6 cellular contexts compared by ENCODE assay signal in the genomic region with DNA sequence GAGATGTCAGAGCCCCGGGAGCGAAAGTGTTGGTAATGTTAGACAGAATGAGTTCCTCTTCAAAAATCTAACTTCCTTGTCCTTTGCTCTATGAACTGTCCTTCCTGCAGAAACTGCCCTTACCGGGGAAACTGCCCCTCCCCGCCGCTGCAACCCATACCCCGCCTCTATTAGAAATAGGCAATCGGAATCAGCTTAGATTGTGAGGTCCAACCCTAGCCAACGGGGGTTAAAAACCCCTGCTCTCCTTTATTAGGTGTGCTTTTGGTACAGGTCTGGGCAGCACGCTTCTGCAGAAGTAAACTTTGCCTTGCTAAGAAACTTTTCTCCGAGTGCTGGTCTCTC. TPM values are rescaled to one million over a fixed set of nuclear protein-coding genes. Genes with fewer than 3 reads are reported as not detected.
DNase-seq lines count a peak whose midpoint lies in the region; ATAC-seq and TF ChIP-seq lines count a peak whose summit lies in the region.

No MANE protein-coding gene starts in this region.

- H3K79me1 ChIP-seq in neuronal stem cell (ENCODE audit: low read depth, low read length) = no peaks in the 10 kb centered on the region

- H3K36me3 Mint-ChIP-seq in MCF 10A (ENCODE audit: insufficient read depth, unreplicated experiment) = peaks cover 23% of the 10 kb centered on the region

- intact Hi-C loops in MCF 10A (cut with micrococcal nuclease) = loop anchor here (10.0 kb wide), 1 partner anchor 1646 kb away; a partner anchor contains a TSS

- peak overlapping the region; percentile 75 for H3K4me3 Mint-ChIP-seq in MCF 10A (ENCODE audit: unreplicated experiment)

- H3K4me2 ChIP-seq in neuronal stem cell (ENCODE audit: insufficient read depth, low read length, poor library complexity, severe bottlenecking) = peak overlapping the region; percentile 88

- peak overlapping the region; percentile 61 for H3K18ac ChIP-seq in neuronal stem cell (ENCODE audit: low read length)

- POLR2A ChIA-PET in AG04450 (lab: Yijun Ruan, JAX) = interaction anchor here (1.0 to 2.4 kb wide), 6 partner anchors 8 to 74 kb away, joined by 3 to 25 read pairs (median 6); a partner anchor contains a TSS
- POLR2A ChIA-PET in MCF 10A (lab: Yijun Ruan, JAX) = interaction anchor here (0.6 to 5.3 kb wide), 15 partner anchors 9 to 1789 kb away, joined by 3 to 44 read pairs (median 3); a partner anchor contains a TSS

- no peaks in the 10 kb centered on the region for H3K27me3 Mint-ChIP-seq in MCF 10A (ENCODE audit: insufficient read depth, unreplicated experiment)

- H3K27me3 ChIP-seq in AG04450 (ENCODE audit: control insufficient read depth, insufficient read depth, low read length) (no peaks in the 10 kb centered on the region), neuronal stem cell (ENCODE audit: control insufficient read depth in 3 of 3, insufficient read depth in 3 of 3, low read depth in 1 of 3, low read length in 3 of 3) (no peaks in the 10 kb centered on the region)

- ATAC-seq in HG03342 (IDR thresholded peaks at IDR 0.05; ENCODE audit: unreplicated experiment) = peak; percentile 15
- no peak for ATAC-seq in HG03432 (IDR thresholded peaks at IDR 0.05; ENCODE audit: unreplicated experiment)

- no peak overlapping the region for H3K23ac ChIP-seq in neuronal stem cell (ENCODE audit: low read depth, low read length, poor library complexity)

- no peak overlapping the region for H3K4ac ChIP-seq in neuronal stem cell (ENCODE audit: low read length)

- DNase-seq in AG04450 (ENCODE audit: low read depth, low spot score) (no peak), MCF 10A (ENCODE audit: unreplicated experiment) (no peak), neuronal stem cell (ENCODE audit: low spot score) (no peak)
- no peak for DNase-seq in effector CD8-positive, alpha-beta T cell (lab: John Stamatoyannopoulos, UW)

- H2AK5ac ChIP-seq in neuronal stem cell (ENCODE audit: low read depth, low read length) = no peak overlapping the region

- no peak overlapping the region for H4K91ac ChIP-seq in neuronal stem cell (ENCODE audit: low read depth, low read length, poor library complexity)

- no peak overlapping the region for H2BK120ac ChIP-seq in neuronal stem cell (ENCODE audit: low read depth, low read length)

- H3K9me3 ChIP-seq in AG04450 (ENCODE audit: control insufficient read depth, insufficient read depth, low read length) (no peaks in the 10 kb centered on the region), neuronal stem cell (replicated peaks in 1 of 2; ENCODE audit: control insufficient read depth in 2 of 2, insufficient read depth in 1 of 2, low read depth in 1 of 2, low read length in 2 of 2) (no peaks in the 10 kb centered on the region)

- no peak overlapping the region for H2BK15ac ChIP-seq in neuronal stem cell (ENCODE audit: low read length)

- TF ChIP-seq CTCF in AG04450 (IDR thresholded peaks at IDR 0.05; ENCODE audit: low read depth, low read length) (no peak), MCF 10A (IDR thresholded peaks at IDR 0.05; ENCODE audit: unreplicated experiment) (no peak)

- H2BK5ac ChIP-seq in neuronal stem cell (ENCODE audit: low read length) = peak overlapping the region; percentile 8

- H3K4me1 Mint-ChIP-seq in MCF 10A (ENCODE audit: insufficient read depth, unreplicated experiment) = peaks cover 18% of the 10 kb centered on the region

- no peak overlapping the region for H4K8ac ChIP-seq in neuronal stem cell (ENCODE audit: low read depth, low read length)

- no peak overlapping the region for H3K9ac ChIP-seq in neuronal stem cell (ENCODE audit: low read depth, low read length, poor library complexity)

- H3K36me3 ChIP-seq in neuronal stem cell (replicated peaks in 1 of 2; ENCODE audit: control insufficient read depth in 2 of 2, insufficient read depth in 2 of 2, low read length in 2 of 2) = peaks cover 16 to 25% of the 10 kb centered on the region in 2 donors

- BruUV-seq in MCF 10A (replicated peaks; lab: Mats Ljungman, UMichigan) = TSS peak; percentile 42

- H3K4me3 ChIP-seq in AG04450 (ENCODE audit: low read depth, low read length) = peak overlapping the region; percentile 58
- H3K4me3 ChIP-seq in neuronal stem cell (ENCODE audit: low read length in 2 of 2) = peak overlapping the region; percentile 58 to 69

- H2AFZ ChIP-seq in neuronal stem cell (ENCODE audit: low read length) = peak overlapping the region; percentile 94

- peaks cover 0 to 2% of the 10 kb centered on the region in 2 donors for H3K4me1 ChIP-seq in neuronal stem cell (ENCODE audit: control insufficient read depth in 2 of 2, insufficient read depth in 1 of 2, low read depth in 1 of 2, low read length in 2 of 2)

- H3K27ac ChIP-seq in AG04450 (ENCODE audit: low read depth, low read length) (peak overlapping the region; percentile 82), neuronal stem cell (replicated peaks; ENCODE audit: low read length) (peak overlapping the region; percentile 91)

- H3K27ac Mint-ChIP-seq in MCF 10A (ENCODE audit: low read depth, unreplicated experiment) = peak overlapping the region; percentile 86

- no peaks in the 10 kb centered on the region for H3K9me3 Mint-ChIP-seq in MCF 10A (ENCODE audit: unreplicated experiment)

- H3K14ac ChIP-seq in neuronal stem cell (ENCODE audit: low read length) = no peak overlapping the region

- WGBS in neuronal stem cell (ENCODE audit: extremely low coverage in 2 of 2, insufficient read length in 2 of 2, insufficient replicate concordance in 1 of 2), 2 donors = no CpG with 5 or more reads among the region's 10 CpGs

- CTCF ChIA-PET in AG04450 (lab: Charles Lee) = interaction anchor here (0.7 to 2.5 kb wide), 16 partner anchors 9 to 87 kb away, joined by 3 to 52 read pairs (median 4); a partner anchor contains a TSS
- CTCF ChIA-PET in MCF 10A (lab: Yijun Ruan, JAX) = interaction anchor here (0.5 to 7.3 kb wide), 18 partner anchors 8 to 637 kb away, joined by 3 to 150 read pairs (median 6); a partner anchor contains a TSS

- H2BK12ac ChIP-seq in neuronal stem cell (ENCODE audit: low read length) = no peak overlapping the region

RNA-seq across cellular contexts. Expression of a gene that starts 11.5 kb away (rescaled TPM):
- polyA plus RNA-seq in AG04450 (2011; rRNA removed) = 895 and 966 TPM in 2 replicates
- 696 and 781 TPM in 2 replicates for polyA minus RNA-seq in AG04450 (2011; rRNA and poly(A)+ RNA removed)
- total RNA-seq in MCF 10A (2022) = 666 and 788 TPM in 2 replicates
- 305 TPM for polyA plus RNA-seq in neuronal stem cell (2013, experiment 1 of 2)
- 308 TPM for polyA plus RNA-seq in neuronal stem cell (2013, experiment 2 of 2)

RNA-seq across cellular contexts. Expression of a gene that starts 13.1 kb away (rescaled TPM):
- polyA plus RNA-seq in AG04450 (2011; rRNA removed) = 186 and 204 TPM in 2 replicates
- polyA minus RNA-seq in AG04450 (2011; rRNA and poly(A)+ RNA removed) = 102 and 133 TPM in 2 replicates
- 101 and 122 TPM in 2 replicates for total RNA-seq in MCF 10A (2022)
- polyA plus RNA-seq in neuronal stem cell (2013, experiment 1 of 2) = 314 TPM
- polyA plus RNA-seq in neuronal stem cell (2013, experiment 2 of 2) = 323 TPM

RNA-seq across cellular contexts. Expression of a gene that starts 13.7 kb away (rescaled TPM):
- polyA plus RNA-seq in AG04450 (2011; rRNA removed) = 37.7 and 62.9 TPM in 2 replicates
- 122 and 154 TPM in 2 replicates for polyA minus RNA-seq in AG04450 (2011; rRNA and poly(A)+ RNA removed)
- total RNA-seq in MCF 10A (2022) = 112 and 126 TPM in 2 replicates
- 186 TPM for polyA plus RNA-seq in neuronal stem cell (2013, experiment 1 of 2)
- polyA plus RNA-seq in neuronal stem cell (2013, experiment 2 of 2) = 182 TPM

RNA-seq across cellular contexts. Expression of a gene that starts 17.4 kb away (rescaled TPM):
- polyA plus RNA-seq in AG04450 (2011; rRNA removed) = not detected in 2 replicates
- not detected in 2 replicates for polyA minus RNA-seq in AG04450 (2011; rRNA and poly(A)+ RNA removed)
- not detected in 2 replicates for total RNA-seq in MCF 10A (2022)
- polyA plus RNA-seq in neuronal stem cell (2013, experiment 1 of 2) = 0.13 TPM
- polyA plus RNA-seq in neuronal stem cell (2013, experiment 2 of 2) = 0.07 TPM

RNA-seq across cellular contexts. Expression of a gene that starts 23.9 kb away (rescaled TPM):
- 6.8 and 15.0 TPM in 2 replicates for polyA plus RNA-seq in AG04450 (2011; rRNA removed)
- 2.3 TPM in 1 of 2 replicates, not detected in the other for polyA minus RNA-seq in AG04450 (2011; rRNA and poly(A)+ RNA removed)
- not detected in 2 replicates for total RNA-seq in MCF 10A (2022)
- polyA plus RNA-seq in neuronal stem cell (2013, experiment 1 of 2) = not detected
- polyA plus RNA-seq in neuronal stem cell (2013, experiment 2 of 2) = not detected
